In genomic region chr13:91572439-91572838, GRCh38 we compare ENCODE assay signal across 13 cellular contexts.
DNase-seq lines count a peak whose midpoint lies in the region; ATAC-seq and TF ChIP-seq lines count a peak whose summit lies in the region.
"Had no signal": no experiment of that assay in that cellular context is flagged by ENCODE, and none has a peak within 500 bp of the region (broad histone marks: within the 10 kb centered on the region; RNA-seq: fewer than 3 reads in every experiment).

No MANE protein-coding gene starts in this region.

- H3K4me1 ChIP-seq in PC-3 (ENCODE audit: insufficient read depth, low read length) (no peaks in the 10 kb centered on the region), fibroblast of lung (ENCODE audit: control insufficient read depth, extremely low read depth, insufficient read depth, low read length) (no peaks in the 10 kb centered on the region)
- H3K4me1 ChIP-seq: A549, BE2C had no signal

- no peaks in the 10 kb centered on the region for H3F3A ChIP-seq in PC-3 (ENCODE audit: low read length, unreplicated experiment)

- peaks cover 0 to 5% of the 10 kb centered on the region in 2 donors for H3K9me3 Mint-ChIP-seq in stimulated activated naive B cell treated with anti-CD40 and anti-IgM and Interleukin-4, amounts not matched to agents 10 μg/mL and 1 μg/mL and 100 μg/mL, for 72 hours

- DNase-seq in PC-3 (no peak), astrocyte of the hippocampus (ENCODE audit: low read depth, low spot score) (peak; percentile 8), fibroblast of lung (ENCODE audit: low read depth in 2 of 2) (peak; percentile 50 to 66), cardiac septum (ENCODE audit: low spot score) (no peak)
- no peak for DNase-seq in stimulated activated naive B cell treated with anti-CD40 and anti-IgM and Interleukin-4, amounts not matched to agents 10 μg/mL and 1 μg/mL and 100 μg/mL, for 72 hours
- DNase-seq: BE2C; CD4-positive, alpha-beta memory T cell; DMS79; GM23248 had no signal

- CTCF ChIA-PET in PC-3 (lab: Charles Lee), result no interaction called here

- H3K27me3 ChIP-seq in PC-3 (ENCODE audit: low read length), result no peaks in the 10 kb centered on the region
- no peaks in the 10 kb centered on the region for H3K27me3 ChIP-seq in fibroblast of lung (ENCODE audit: control insufficient read depth, insufficient read depth, low read length)
- H3K27me3 ChIP-seq: BE2C had no signal

- H3K79me2 ChIP-seq in PC-3 (ENCODE audit: low read length) (no peaks in the 10 kb centered on the region), fibroblast of lung (ENCODE audit: control insufficient read depth, insufficient read depth, low read length) (no peaks in the 10 kb centered on the region)

- H2AFZ ChIP-seq in PC-3 (ENCODE audit: low read length), result no peak overlapping the region
- H2AFZ ChIP-seq in fibroblast of lung (ENCODE audit: low read length), result no peak overlapping the region
- H2AFZ ChIP-seq: GM23248 had no signal

- 0 out of 2 replicates have a peak overlapping the region, but pooled peaks have one; percentile 3 for H3K27ac ChIP-seq in PC-3 (ENCODE audit: low read length)
- H3K27ac ChIP-seq in fibroblast of lung (ENCODE audit: insufficient read depth, low read length), result no peak overlapping the region
- H3K27ac ChIP-seq: A549, C4-2B, GM23248 had no signal

- no peak for TF ChIP-seq CTCF in PC-3 (conservative IDR thresholded peaks at IDR 0.05; ENCODE audit: low read depth, low read length)
- TF ChIP-seq CTCF in fibroblast of lung (conservative IDR thresholded peaks at IDR 0.05 in 1 of 2, IDR thresholded peaks at IDR 0.05 in 1 of 2; ENCODE audit: low read depth in 1 of 2, low read length in 2 of 2), result no peak

- H3K9me3 ChIP-seq in PC-3 (ENCODE audit: low read length), result no peaks in the 10 kb centered on the region
- H3K9me3 ChIP-seq in fibroblast of lung (ENCODE audit: control insufficient read depth, insufficient read depth, low read depth, low read length), result no peaks in the 10 kb centered on the region
- H3K9me3 ChIP-seq: A549, BE2C had no signal

- H3K36me3 ChIP-seq in PC-3 (ENCODE audit: low read depth, low read length) (no peaks in the 10 kb centered on the region), fibroblast of lung (ENCODE audit: control insufficient read depth, insufficient read depth, low read length) (no peaks in the 10 kb centered on the region)
- H3K36me3 ChIP-seq: BE2C had no signal

- H3K9ac ChIP-seq in PC-3 (ENCODE audit: low read length) (no peak overlapping the region), fibroblast of lung (ENCODE audit: insufficient read depth, low read length) (no peak overlapping the region)
- H3K9ac ChIP-seq: GM23248 had no signal

- H3K9me2 ChIP-seq in PC-3 (replicated peaks; ENCODE audit: low read length), result no peaks in the 10 kb centered on the region

- intact Hi-C loops in PC-3 (cut with micrococcal nuclease), result no loop called here
- intact Hi-C loops in cardiac septum (cut with DNase I), result no loop called here

- no peak overlapping the region for H3K4me3 Mint-ChIP-seq in stimulated activated naive B cell treated with anti-CD40 and anti-IgM and Interleukin-4, amounts not matched to agents 10 μg/mL and 1 μg/mL and 100 μg/mL, for 72 hours
- H3K4me3 Mint-ChIP-seq: CD4-positive, alpha-beta memory T cell had no signal

- BruUV-seq in PC-3 (replicated peaks; lab: Mats Ljungman, UMichigan), result no TSS peak

- H3K4me3 ChIP-seq in PC-3 (ENCODE audit: low read length) (no peak overlapping the region), fibroblast of lung (replicated peaks in 1 of 4; ENCODE audit: control extremely low read depth in 1 of 4, insufficient read depth in 1 of 4, low read depth in 3 of 4, low read length in 4 of 4) (no peak overlapping the region)
- H3K4me3 ChIP-seq: A549, GM12878, GM23248 had no signal

- H3K4me1 Mint-ChIP-seq in stimulated activated naive B cell treated with anti-CD40 and anti-IgM and Interleukin-4, amounts not matched to agents 10 μg/mL and 1 μg/mL and 100 μg/mL, for 72 hours, result no peaks in the 10 kb centered on the region
- H3K4me1 Mint-ChIP-seq: CD4-positive, alpha-beta memory T cell had no signal

- ATAC-seq in PC-3 (no peak; the same call in 1 of the 2 replicates), HG03469 (IDR thresholded peaks at IDR 0.05; ENCODE audit: unreplicated experiment) (no peak)
- no peak for ATAC-seq in stimulated activated naive B cell treated with anti-CD40 and anti-IgM and Interleukin-4, amounts not matched to agents 10 μg/mL and 1 μg/mL and 100 μg/mL, for 72 hours (replicated peaks)
- ATAC-seq: A549, GM12878 had no signal

- H3K27ac Mint-ChIP-seq in stimulated activated naive B cell treated with anti-CD40 and anti-IgM and Interleukin-4, amounts not matched to agents 10 μg/mL and 1 μg/mL and 100 μg/mL, for 72 hours, result no peak overlapping the region
- H3K27ac Mint-ChIP-seq: CD4-positive, alpha-beta memory T cell had no signal

- no peaks in the 10 kb centered on the region for H4K20me1 ChIP-seq in PC-3 (ENCODE audit: low read length)
- no peaks in the 10 kb centered on the region for H4K20me1 ChIP-seq in fibroblast of lung (ENCODE audit: control insufficient read depth, extremely low read depth, insufficient read depth, low read length)

- no peak overlapping the region for H3K4me2 ChIP-seq in PC-3 (ENCODE audit: low read length)
- H3K4me2 ChIP-seq in fibroblast of lung (ENCODE audit: extremely low read depth, insufficient read depth, low read length), result no peak overlapping the region
- H3K4me2 ChIP-seq: A549 had no signal

- POLR2A ChIA-PET in PC-3 (lab: Charles Lee; ENCODE audit: unreplicated experiment), result no interaction called here

- no peaks in the 10 kb centered on the region for H3K36me3 Mint-ChIP-seq in stimulated activated naive B cell treated with anti-CD40 and anti-IgM and Interleukin-4, amounts not matched to agents 10 μg/mL and 1 μg/mL and 100 μg/mL, for 72 hours
- H3K36me3 Mint-ChIP-seq: CD4-positive, alpha-beta memory T cell had no signal

- no peaks in the 10 kb centered on the region for H3K27me3 Mint-ChIP-seq in stimulated activated naive B cell treated with anti-CD40 and anti-IgM and Interleukin-4, amounts not matched to agents 10 μg/mL and 1 μg/mL and 100 μg/mL, for 72 hours

Comparison
In these comparisons a context has a peak if more than half of its experiments do, and no peak if none do; other contexts are left out.
1. DNase-seq: peak in astrocyte of the hippocampus (single experiment) and fibroblast of lung (2 of 2); none in PC-3 (single experiment), stimulated activated naive B cell treated with anti-CD40 and anti-IgM and Interleukin-4, amounts not matched to agents 10 μg/mL and 1 μg/mL and 100 μg/mL, for 72 hours (single experiment) and cardiac septum (single experiment).